Comparison of ENCODE assay signal across 1 cellular context in the genomic region with DNA sequence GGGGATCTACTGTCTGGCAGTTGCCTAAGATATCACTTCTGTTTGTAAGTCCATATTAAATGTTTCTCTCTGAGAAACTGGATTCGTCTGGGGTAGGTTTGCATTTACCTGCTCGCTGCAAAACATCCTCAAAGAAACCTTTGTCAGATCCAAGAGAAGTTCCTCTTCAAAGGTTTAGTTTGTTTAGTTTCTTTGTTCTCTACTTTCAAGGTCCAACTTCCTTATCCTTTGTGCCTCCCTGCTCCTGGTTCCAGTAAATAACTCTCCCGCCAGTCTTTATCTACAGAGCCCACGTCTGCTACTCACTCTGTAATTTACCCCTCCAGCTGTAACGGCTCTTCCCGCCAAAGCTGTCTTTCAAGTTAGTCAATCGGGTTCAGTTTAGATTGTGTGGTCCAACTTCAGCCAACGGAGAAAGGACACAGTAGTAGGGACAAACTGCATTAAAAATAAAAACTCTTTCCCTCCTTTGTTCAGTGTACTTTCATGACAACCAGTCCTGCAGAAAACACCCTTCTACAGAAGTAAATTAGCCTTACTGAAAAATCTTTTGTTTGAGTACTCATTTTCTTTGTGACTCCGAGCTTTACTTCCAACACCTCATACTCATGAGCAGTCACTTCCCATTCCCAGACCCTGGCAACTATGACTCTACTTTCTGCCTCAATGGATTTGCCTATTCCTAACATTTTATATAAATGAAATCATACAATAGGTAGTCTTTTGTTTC.
TF ChIP-seq lines count a peak whose summit lies in the region.

No MANE protein-coding gene starts in this region.

TF ChIP-seq in K562, 482 proteins besides CTCF, POLR2A, EP300 and RAD21 (continued from another document):
- TF ChIP-seq SP1 (CRISPR knock-in tag; IDR thresholded peaks at IDR 0.05) = no peak
- peak; percentile 92 for TF ChIP-seq CBFA2T2 (conservative IDR thresholded peaks at IDR 0.05)
- TF ChIP-seq DMBX1 (CRISPR knock-in tag; IDR thresholded peaks at IDR 0.05; ENCODE audit: borderline replicate concordance) = peak; percentile 80
- TF ChIP-seq, protein P1, sequence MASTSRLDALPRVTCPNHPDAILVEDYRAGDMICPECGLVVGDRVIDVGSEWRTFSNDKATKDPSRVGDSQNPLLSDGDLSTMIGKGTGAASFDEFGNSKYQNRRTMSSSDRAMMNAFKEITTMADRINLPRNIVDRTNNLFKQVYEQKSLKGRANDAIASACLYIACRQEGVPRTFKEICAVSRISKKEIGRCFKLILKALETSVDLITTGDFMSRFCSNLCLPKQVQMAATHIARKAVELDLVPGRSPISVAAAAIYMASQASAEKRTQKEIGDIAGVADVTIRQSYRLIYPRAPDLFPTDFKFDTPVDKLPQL (IDR thresholded peaks at IDR 0.05; ENCODE audit: extremely low read depth, insufficient read length) = no peak
- peak in 1 of 2 experiments; percentile 93; a peak in 2 of 3 replicates for TF ChIP-seq CBX3 (IDR thresholded peaks at IDR 0.05; ENCODE audit: borderline replicate concordance in 1 of 2, low read length in 2 of 2)
- peak; percentile 91 for TF ChIP-seq TEAD4 (IDR thresholded peaks at IDR 0.05; ENCODE audit: low read length)
- no peak for TF ChIP-seq TEAD4 (CRISPR knock-in tag; IDR thresholded peaks at IDR 0.05; ENCODE audit: borderline replicate concordance)
- TF ChIP-seq KDM4B (IDR thresholded peaks at IDR 0.05; ENCODE audit: borderline replicate concordance in 2 of 2, low read depth in 1 of 2) = 0 out of 4 replicates have a peak, but pooled peaks of 1 of the 2 experiments have one; percentile 52
- TF ChIP-seq MYNN (IDR thresholded peaks at IDR 0.05) = peak; percentile 72; the same call in 1 of the 2 replicates
- TF ChIP-seq MYNN (CRISPR knock-in tag; IDR thresholded peaks at IDR 0.05) = no peak
- TF ChIP-seq TBL1XR1 (IDR thresholded peaks at IDR 0.05; ENCODE audit: low read length in 2 of 2) = peak in 1 of 2 experiments; percentile 30; a peak in 1 of 4 replicates
- TF ChIP-seq, protein P2, sequence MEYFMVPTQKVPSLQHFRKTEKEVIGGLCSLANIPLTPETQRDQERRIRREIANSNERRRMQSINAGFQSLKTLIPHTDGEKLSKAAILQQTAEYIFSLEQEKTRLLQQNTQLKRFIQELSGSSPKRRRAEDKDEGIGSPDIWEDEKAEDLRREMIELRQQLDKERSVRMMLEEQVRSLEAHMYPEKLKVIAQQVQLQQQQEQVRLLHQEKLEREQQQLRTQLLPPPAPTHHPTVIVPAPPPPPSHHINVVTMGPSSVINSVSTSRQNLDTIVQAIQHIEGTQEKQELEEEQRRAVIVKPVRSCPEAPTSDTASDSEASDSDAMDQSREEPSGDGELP (CRISPR knock-in tag; IDR thresholded peaks at IDR 0.05; ENCODE audit: borderline replicate concordance) = peak; percentile 93
- TF ChIP-seq GATAD2A (IDR thresholded peaks at IDR 0.05) = 0 out of 2 replicates have a peak, but pooled peaks have one; percentile 34
- TF ChIP-seq, protein P3, sequence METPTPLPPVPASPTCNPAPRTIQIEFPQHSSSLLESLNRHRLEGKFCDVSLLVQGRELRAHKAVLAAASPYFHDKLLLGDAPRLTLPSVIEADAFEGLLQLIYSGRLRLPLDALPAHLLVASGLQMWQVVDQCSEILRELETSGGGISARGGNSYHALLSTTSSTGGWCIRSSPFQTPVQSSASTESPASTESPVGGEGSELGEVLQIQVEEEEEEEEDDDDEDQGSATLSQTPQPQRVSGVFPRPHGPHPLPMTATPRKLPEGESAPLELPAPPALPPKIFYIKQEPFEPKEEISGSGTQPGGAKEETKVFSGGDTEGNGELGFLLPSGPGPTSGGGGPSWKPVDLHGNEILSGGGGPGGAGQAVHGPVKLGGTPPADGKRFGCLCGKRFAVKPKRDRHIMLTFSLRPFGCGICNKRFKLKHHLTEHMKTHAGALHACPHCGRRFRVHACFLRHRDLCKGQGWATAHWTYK (CRISPR knock-in tag; IDR thresholded peaks at IDR 0.05) = no peak
- peak; percentile 56; the same call in 1 of the 2 replicates for TF ChIP-seq DDX20 (tag; IDR thresholded peaks at IDR 0.05; ENCODE audit: low read depth)
- TF ChIP-seq POLR2H (tag; IDR thresholded peaks at IDR 0.05; ENCODE audit: low read depth) = peak; percentile 81
- TF ChIP-seq JUN (IDR thresholded peaks at IDR 0.05; ENCODE audit: borderline replicate concordance, low read depth, low read length) = 0 out of 2 replicates have a peak, but pooled peaks have one; percentile 8
- TF ChIP-seq JUN (CRISPR knock-in tag; IDR thresholded peaks at IDR 0.05; ENCODE audit: borderline replicate concordance) = no peak
- peak in 1 of 2 experiments; percentile 89; a peak in 3 of 4 replicates for TF ChIP-seq ARNT (IDR thresholded peaks at IDR 0.05)
- TF ChIP-seq MTA2 (IDR thresholded peaks at IDR 0.05; ENCODE audit: low read depth) = peak; percentile 74
- peak; percentile 96 for TF ChIP-seq EP400 (IDR thresholded peaks at IDR 0.05)
- TF ChIP-seq, protein P4, sequence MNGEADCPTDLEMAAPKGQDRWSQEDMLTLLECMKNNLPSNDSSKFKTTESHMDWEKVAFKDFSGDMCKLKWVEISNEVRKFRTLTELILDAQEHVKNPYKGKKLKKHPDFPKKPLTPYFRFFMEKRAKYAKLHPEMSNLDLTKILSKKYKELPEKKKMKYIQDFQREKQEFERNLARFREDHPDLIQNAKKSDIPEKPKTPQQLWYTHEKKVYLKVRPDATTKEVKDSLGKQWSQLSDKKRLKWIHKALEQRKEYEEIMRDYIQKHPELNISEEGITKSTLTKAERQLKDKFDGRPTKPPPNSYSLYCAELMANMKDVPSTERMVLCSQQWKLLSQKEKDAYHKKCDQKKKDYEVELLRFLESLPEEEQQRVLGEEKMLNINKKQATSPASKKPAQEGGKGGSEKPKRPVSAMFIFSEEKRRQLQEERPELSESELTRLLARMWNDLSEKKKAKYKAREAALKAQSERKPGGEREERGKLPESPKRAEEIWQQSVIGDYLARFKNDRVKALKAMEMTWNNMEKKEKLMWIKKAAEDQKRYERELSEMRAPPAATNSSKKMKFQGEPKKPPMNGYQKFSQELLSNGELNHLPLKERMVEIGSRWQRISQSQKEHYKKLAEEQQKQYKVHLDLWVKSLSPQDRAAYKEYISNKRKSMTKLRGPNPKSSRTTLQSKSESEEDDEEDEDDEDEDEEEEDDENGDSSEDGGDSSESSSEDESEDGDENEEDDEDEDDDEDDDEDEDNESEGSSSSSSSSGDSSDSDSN (IDR thresholded peaks at IDR 0.05; ENCODE audit: borderline replicate concordance in 1 of 2, low read depth in 2 of 2, low read length in 2 of 2) = no peak
- peak; percentile 65 for TF ChIP-seq ZNF24 (IDR thresholded peaks at IDR 0.05)
- peak; percentile 93 for TF ChIP-seq ARID1B (IDR thresholded peaks at IDR 0.05)
- TF ChIP-seq, protein P5, sequence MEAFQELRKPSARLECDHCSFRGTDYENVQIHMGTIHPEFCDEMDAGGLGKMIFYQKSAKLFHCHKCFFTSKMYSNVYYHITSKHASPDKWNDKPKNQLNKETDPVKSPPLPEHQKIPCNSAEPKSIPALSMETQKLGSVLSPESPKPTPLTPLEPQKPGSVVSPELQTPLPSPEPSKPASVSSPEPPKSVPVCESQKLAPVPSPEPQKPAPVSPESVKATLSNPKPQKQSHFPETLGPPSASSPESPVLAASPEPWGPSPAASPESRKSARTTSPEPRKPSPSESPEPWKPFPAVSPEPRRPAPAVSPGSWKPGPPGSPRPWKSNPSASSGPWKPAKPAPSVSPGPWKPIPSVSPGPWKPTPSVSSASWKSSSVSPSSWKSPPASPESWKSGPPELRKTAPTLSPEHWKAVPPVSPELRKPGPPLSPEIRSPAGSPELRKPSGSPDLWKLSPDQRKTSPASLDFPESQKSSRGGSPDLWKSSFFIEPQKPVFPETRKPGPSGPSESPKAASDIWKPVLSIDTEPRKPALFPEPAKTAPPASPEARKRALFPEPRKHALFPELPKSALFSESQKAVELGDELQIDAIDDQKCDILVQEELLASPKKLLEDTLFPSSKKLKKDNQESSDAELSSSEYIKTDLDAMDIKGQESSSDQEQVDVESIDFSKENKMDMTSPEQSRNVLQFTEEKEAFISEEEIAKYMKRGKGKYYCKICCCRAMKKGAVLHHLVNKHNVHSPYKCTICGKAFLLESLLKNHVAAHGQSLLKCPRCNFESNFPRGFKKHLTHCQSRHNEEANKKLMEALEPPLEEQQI (IDR thresholded peaks at IDR 0.05) = peak; percentile 94
- no peak for TF ChIP-seq PTBP1 (IDR thresholded peaks at IDR 0.05; ENCODE audit: low read depth, low read length)
- TF ChIP-seq RB1 (IDR thresholded peaks at IDR 0.05; ENCODE audit: low read depth) = peak; percentile 93
- no peak for TF ChIP-seq ZNF561 (CRISPR knock-in tag; conservative IDR thresholded peaks at IDR 0.05)
- peak in 1 of 2 experiments; percentile 5 for TF ChIP-seq NCOA2 (IDR thresholded peaks at IDR 0.05; ENCODE audit: partially characterized antibody in 2 of 2)
